Comparison of ENCODE assay signal across 8 cellular contexts in the genomic region with DNA sequence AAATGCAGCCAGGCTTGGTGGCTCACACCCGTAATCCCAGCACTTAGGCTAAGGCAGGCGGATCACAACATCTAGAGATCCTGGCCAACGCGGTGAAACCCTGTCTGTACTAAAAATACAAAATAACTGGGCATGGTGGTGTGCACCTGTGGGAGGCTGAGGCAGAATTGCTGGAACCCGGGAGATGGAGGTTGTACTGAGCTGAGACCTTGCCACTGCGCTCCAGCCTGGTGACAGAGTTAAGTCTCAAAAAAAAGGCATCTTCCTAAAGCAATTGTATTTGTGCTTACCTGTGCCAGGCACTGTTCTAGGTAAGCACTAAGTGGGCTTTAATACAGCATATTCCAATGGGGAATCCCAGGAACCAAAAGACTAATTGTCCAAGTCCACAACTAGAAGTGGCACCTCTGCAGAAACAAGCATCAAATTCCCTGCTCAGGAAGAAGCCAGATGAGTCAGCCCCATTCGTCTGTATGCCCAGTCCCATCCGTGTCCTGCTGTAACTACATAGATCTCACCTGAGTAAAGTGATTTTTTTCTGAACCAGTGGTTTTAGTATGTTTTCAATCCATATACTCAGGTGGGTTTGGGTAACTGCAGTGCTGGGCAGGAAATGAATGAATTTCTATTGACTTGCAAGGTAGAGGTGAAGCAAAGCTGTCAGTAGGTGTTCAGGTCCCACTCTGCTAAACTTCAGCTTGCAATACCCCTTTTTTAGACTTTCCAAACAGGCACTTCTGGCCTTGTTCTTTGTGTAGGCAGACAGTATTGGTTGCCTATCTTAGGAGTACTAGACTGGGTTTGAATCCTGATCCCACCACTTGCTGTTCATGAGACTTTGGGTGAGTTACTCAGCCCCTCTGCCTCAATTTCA. TPM values are rescaled to one million over a fixed set of nuclear protein-coding genes. Genes with fewer than 3 reads are reported as not detected.
DNase-seq lines count a peak whose midpoint lies in the region; ATAC-seq, FAIRE-seq and TF ChIP-seq lines count a peak whose summit lies in the region.

No MANE protein-coding gene starts in this region.

- no peaks in the 10 kb centered on the region for H3K9me3 ChIP-seq in OCI-LY7 (ENCODE audit: low read length)
- no peaks in the 10 kb centered on the region; the same call in 2 of the 3 replicates for H3K9me3 ChIP-seq in GM12878 (replicated peaks; ENCODE audit: control insufficient read depth, insufficient read depth, low read length)

- in situ Hi-C loops in GM12878 (cut with MboI): no loop called here

- peak overlapping the region; percentile 94 to 97 for H3K27ac Mint-ChIP-seq in natural killer cell treated with Interleukin-12 subunit alpha and Interleukin-12 subunit beta and Interleukin-15 and Interleukin-18, amount 100 ng/mL, for 72 hours

- ATAC-seq in GM12878: peak; percentile 11
- peak in 1 of 2 donors; percentile 0 for ATAC-seq in natural killer cell treated with Interleukin-12 subunit alpha and Interleukin-12 subunit beta and Interleukin-15 and Interleukin-18, amount 100 ng/mL, for 72 hours
- ATAC-seq in HG02759 (IDR thresholded peaks at IDR 0.05; ENCODE audit: unreplicated experiment): no peak
- ATAC-seq in left ventricle myocardium superior: no peak

- H3K27me3 Mint-ChIP-seq in natural killer cell treated with Interleukin-12 subunit alpha and Interleukin-12 subunit beta and Interleukin-15 and Interleukin-18, amount 100 ng/mL, for 72 hours: no peaks in the 10 kb centered on the region

- peaks cover 49 to 55% of the 10 kb centered on the region in 2 donors for H3K4me1 Mint-ChIP-seq in natural killer cell treated with Interleukin-12 subunit alpha and Interleukin-12 subunit beta and Interleukin-15 and Interleukin-18, amount 100 ng/mL, for 72 hours (ENCODE audit: low read depth in 2 of 2)

- H2AFZ ChIP-seq in OCI-LY7 (ENCODE audit: low read length) (no peak overlapping the region), GM12878 (ENCODE audit: control insufficient read depth, low read depth, low read length) (no peak overlapping the region)

- peaks cover 36% of the 10 kb centered on the region for H3K4me1 ChIP-seq in OCI-LY7 (ENCODE audit: insufficient read depth, low read length, poor library complexity, severe bottlenecking)
- H3K4me1 ChIP-seq in GM12878 (ENCODE audit: control insufficient read depth, insufficient read depth, low read length): peaks cover 10% of the 10 kb centered on the region

- H3K27ac ChIP-seq in OCI-LY7 (ENCODE audit: low read depth, low read length, poor library complexity, severe bottlenecking): peak overlapping the region; percentile 94
- H3K27ac ChIP-seq in GM12878 (ENCODE audit: control insufficient read depth, insufficient read depth): peak overlapping the region; percentile 94

- no peaks in the 10 kb centered on the region for H3K9me3 Mint-ChIP-seq in natural killer cell treated with Interleukin-12 subunit alpha and Interleukin-12 subunit beta and Interleukin-15 and Interleukin-18, amount 100 ng/mL, for 72 hours

- peak overlapping the region; percentile 93 for H3K4me3 Mint-ChIP-seq in natural killer cell treated with Interleukin-12 subunit alpha and Interleukin-12 subunit beta and Interleukin-15 and Interleukin-18, amount 100 ng/mL, for 72 hours

- intact Hi-C loops in OCI-LY7 (cut with micrococcal nuclease; ENCODE audit: unreplicated experiment) (loop anchor here (5.0 kb wide), 1 partner anchor 672 kb away; the partner anchor contains the start of gene SRSF4), GM12878 (cut with micrococcal nuclease; ENCODE audit: unreplicated experiment) (loop anchor here (5.0 kb wide), 1 partner anchor 227 kb away; the partner anchor contains the start of gene YTHDF2), left ventricle myocardium superior (cut with micrococcal nuclease) (no loop called here)

- H3K4me3 ChIP-seq in OCI-LY7 (ENCODE audit: low read depth, low read length, poor library complexity, severe bottlenecking) (peak overlapping the region; percentile 85), GM12878 (peak overlapping the region; percentile 84)

- POLR2A ChIA-PET in OCI-LY7 (lab: Charles Lee) (interaction anchor here (0.9 kb wide), 1 partner anchor 71 kb away, joined by 3 read pairs; no protein-coding TSS in a partner anchor), GM12878 (lab: Charles Lee) (interaction anchor here (0.5 to 8.7 kb wide), 7 partner anchors 16 to 264 kb away, joined by 3 to 81 read pairs (median 4); no protein-coding TSS in a partner anchor)

- SMC1A ChIA-PET in GM12878 (lab: Charles Lee; ENCODE audit: uncharacterized antibody, unreplicated experiment): interaction anchor here (0.6 to 4.0 kb wide), 6 partner anchors 70 to 246 kb away, joined by 3 to 28 read pairs (median 4); no protein-coding TSS in a partner anchor

- DNase-seq in OCI-LY7 (ENCODE audit: low spot score) (peak; percentile 49), GM12878 (ENCODE audit: low read depth, low spot score) (no peak), dedifferentiated amniotic fluid mesenchymal stem cell (ENCODE audit: extremely low spot score) (no peak), NCI-H2029 treated with DMSO at 0.1 percent for 48 hours (lab: John Stamatoyannopoulos, UW) (no peak), left ventricle myocardium superior (no peak)
- DNase-seq in natural killer cell treated with Interleukin-12 subunit alpha and Interleukin-12 subunit beta and Interleukin-15 and Interleukin-18, amount 100 ng/mL, for 72 hours (ENCODE audit: low spot score): no peak

- TF ChIP-seq POLR2A in GM15510 (IDR thresholded peaks at IDR 0.05; ENCODE audit: borderline replicate concordance, extremely low read depth, insufficient read length): peak; percentile 74
- peak; percentile 67 for TF ChIP-seq POLR2A in GM12878 (IDR thresholded peaks at IDR 0.05; ENCODE audit: low read depth, low read length)

- H4K20me1 ChIP-seq in OCI-LY7 (ENCODE audit: insufficient read depth, low read length) (peaks cover 5% of the 10 kb centered on the region; the same call in 1 of the 2 replicates), GM12878 (ENCODE audit: control insufficient read depth, insufficient read depth) (peaks cover 5% of the 10 kb centered on the region)

- WGBS in GM12878 (ENCODE audit: insufficient coverage, insufficient replicate concordance, low lambda C conversion rate, missing lambda C conversion rate): 21% methylated on average over 8 of the region's 8 CpGs

- TF ChIP-seq CTCF in OCI-LY7 (conservative IDR thresholded peaks at IDR 0.05; ENCODE audit: low read length) (no peak), GM12878 (IDR thresholded peaks at IDR 0.05 in 2 of 3, conservative IDR thresholded peaks at IDR 0.05 in 1 of 3; ENCODE audit: control insufficient read depth in 2 of 3, extremely low read depth in 1 of 3, insufficient read depth in 1 of 3, low read depth in 3 of 3, low read length in 3 of 3) (no peak)

- H3K4me2 ChIP-seq in OCI-LY7 (ENCODE audit: low read length): peak overlapping the region; percentile 85
- peak overlapping the region; percentile 94 for H3K4me2 ChIP-seq in GM12878 (ENCODE audit: control insufficient read depth, insufficient read depth)

- peak overlapping the region; percentile 100 for H3K9ac ChIP-seq in GM12878 (ENCODE audit: control insufficient read depth, insufficient read depth, low read length)

- FAIRE-seq in GM12878 (lab: Jason Lieb, UNC): no peak

- H3K27me3 ChIP-seq in GM12878 (replicated peaks in 1 of 2; ENCODE audit: control insufficient read depth in 2 of 2, insufficient read depth in 2 of 2, low read length in 1 of 2): no peaks in the 10 kb centered on the region

- H3K36me3 ChIP-seq in OCI-LY7 (ENCODE audit: insufficient read depth, low read length): peaks cover 90% of the 10 kb centered on the region
- peaks cover 19 to 33% of the 10 kb centered on the region in 2 experiments for H3K36me3 ChIP-seq in GM12878 (ENCODE audit: control insufficient read depth in 2 of 2, insufficient read depth in 2 of 2, low read length in 1 of 2)

- BruUV-seq in OCI-LY7 (replicated peaks; lab: Mats Ljungman, UMichigan) (no TSS peak), GM12878 (replicated peaks; lab: Mats Ljungman, UMichigan) (no TSS peak)

- H3K79me2 ChIP-seq in OCI-LY7 (ENCODE audit: insufficient read depth, low read depth, low read length): peaks cover 49% of the 10 kb centered on the region
- H3K79me2 ChIP-seq in GM12878 (ENCODE audit: control insufficient read depth, insufficient read depth, low read length): peaks cover 53% of the 10 kb centered on the region

- H3K36me3 Mint-ChIP-seq in natural killer cell treated with Interleukin-12 subunit alpha and Interleukin-12 subunit beta and Interleukin-15 and Interleukin-18, amount 100 ng/mL, for 72 hours: peaks cover 47% of the 10 kb centered on the region

- no peaks in the 10 kb centered on the region for H3K9me2 ChIP-seq in OCI-LY7 (ENCODE audit: insufficient read depth, low read length)

- CTCF ChIA-PET in OCI-LY7 (lab: Charles Lee; ENCODE audit: unreplicated experiment) (no interaction called here), GM12878 (lab: Yijun Ruan, JAX) (interaction anchor here (0.6 to 8.9 kb wide), 9 partner anchors 10 to 262 kb away, joined by 3 to 58 read pairs (median 5); no protein-coding TSS in a partner anchor)

- no peak for TF ChIP-seq RAD21 in GM12878 (IDR thresholded peaks at IDR 0.05; ENCODE audit: insufficient read depth, low read depth, low read length)

- RAD21 ChIA-PET in GM12878 (lab: Charles Lee; ENCODE audit: unreplicated experiment): interaction anchor here (1.4 to 2.8 kb wide), 6 partner anchors 14 to 262 kb away, joined by 3 to 8 read pairs (median 6); partner anchors contain the start of gene GMEB1

- TF ChIP-seq EP300 in GM12878 (IDR thresholded peaks at IDR 0.05; ENCODE audit: borderline replicate concordance in 1 of 2, control insufficient read depth in 1 of 2, low read depth in 2 of 2, low read length in 2 of 2): no peak

RNA-seq across cellular contexts. Expression of gene RCC1, which starts 4.7 kb away (rescaled TPM):
- total RNA-seq in OCI-LY7 (2014; rRNA removed; shearing (Covaris generic)): 87.6 and 101 TPM in 2 replicates
- 95.3 and 108 TPM in 2 replicates for total RNA-seq in OCI-LY7 (2022)
- 32.4 and 36.3 TPM in 2 replicates for total RNA-seq in GM12878 (2013; cell fraction: nucleolus; rRNA removed)
- 69.0 and 78.6 TPM in 2 replicates for total RNA-seq in GM12878 (2014; rRNA removed)
- 66.3 and 71.8 TPM in 2 replicates for total RNA-seq in GM12878 (2014; rRNA removed; fragmentation: Illumina TruSeq; extraction: Trizol)
- total RNA-seq in GM12878 (2021): 79.4 and 86.2 TPM in 2 replicates
- 28.7 TPM for polyA plus RNA-seq in GM12878 (2011; ENCODE audit: low read depth)
- 45.4 and 64.5 TPM in 2 replicates for polyA plus RNA-seq in GM12878 (2011; rRNA removed)
- polyA plus RNA-seq in GM12878 (2011; cell fraction: cytosol; rRNA removed): 76.0 and 79.8 TPM in 2 replicates
- polyA plus RNA-seq in GM12878 (2011; cell fraction: nucleus; rRNA removed): 62.4 and 81.8 TPM in 2 replicates
- polyA plus RNA-seq in GM12878 (2012): 35.2 and 39.0 TPM in 2 replicates
- 69.6 and 99.4 TPM in 2 replicates for polyA plus RNA-seq in GM12878 (2014; fragmentation: Illumina TruSeq; extraction: Trizol)
- 10 to 100 TPM in 1 of 2 experiments, 1 to 10 TPM in 1; 8.3 to 15.2 TPM for polyA plus RNA-seq in GM12878 (2014; fragmentation: Nextera tagmentation; extraction: Ambion mirVana)
- 77.5 and 85.3 TPM in 2 replicates for polyA plus RNA-seq in GM12878 (2014; rRNA removed)
- 10 to 100 TPM; 71.0 to 78.7 TPM for polyA plus RNA-seq in GM12878 (2016; fragmentation: Nextera tagmentation; extraction: Ambion mirVana)
- 80.5 and 117 TPM in 2 replicates for polyA minus RNA-seq in GM12878 (2011; rRNA and poly(A)+ RNA removed)
- polyA minus RNA-seq in GM12878 (2011; cell fraction: cytosol; rRNA and poly(A)+ RNA removed): 16.3 and 25.6 TPM in 2 replicates
- polyA minus RNA-seq in GM12878 (2011; cell fraction: nucleus; rRNA and poly(A)+ RNA removed): 12.7 and 28.6 TPM in 2 replicates
- total RNA-seq in natural killer cell treated with Interleukin-12 subunit alpha and Interleukin-12 subunit beta and Interleukin-15 and Interleukin-18, amount 100 ng/mL, for 72 hours: 100 to 1,000 TPM in 1 of 2 donors, 10 to 100 TPM in 1; 57.1 to 153 TPM
- total RNA-seq in left ventricle myocardium superior: 8.0 TPM

RNA-seq across cellular contexts. Expression of gene TRNAU1AP, which starts 42.3 kb away (rescaled TPM):
- 30.6 and 39.6 TPM in 2 replicates for total RNA-seq in OCI-LY7 (2014; rRNA removed; shearing (Covaris generic))
- total RNA-seq in OCI-LY7 (2022) (41.8 and 47.7 TPM in 2 replicates), GM12878 (2014; rRNA removed) (24.3 and 28.2 TPM in 2 replicates), GM12878 (2014; rRNA removed; fragmentation: Illumina TruSeq; extraction: Trizol) (26.2 and 29.5 TPM in 2 replicates), GM12878 (2021) (30.8 and 35.6 TPM in 2 replicates), left ventricle myocardium superior (14.5 TPM)
- 99.4 and 101 TPM in 2 replicates for total RNA-seq in GM12878 (2013; cell fraction: nucleolus; rRNA removed)
- 16.8 TPM for polyA plus RNA-seq in GM12878 (2011; ENCODE audit: low read depth)
- polyA plus RNA-seq in GM12878 (2011; rRNA removed) (60.7 and 67.0 TPM in 2 replicates), GM12878 (2014; fragmentation: Illumina TruSeq; extraction: Trizol) (28.5 and 34.3 TPM in 2 replicates), GM12878 (2014; fragmentation: Nextera tagmentation; extraction: Ambion mirVana) (10 to 100 TPM; 53.1 to 53.8 TPM), GM12878 (2014; rRNA removed) (25.8 and 34.3 TPM in 2 replicates), GM12878 (2016; fragmentation: Nextera tagmentation; extraction: Ambion mirVana) (10 to 100 TPM; 28.5 to 32.8 TPM)
- polyA plus RNA-seq in GM12878 (2011; cell fraction: cytosol; rRNA removed): 35.3 and 40.9 TPM in 2 replicates
- polyA plus RNA-seq in GM12878 (2011; cell fraction: nucleus; rRNA removed): 49.4 and 62.4 TPM in 2 replicates
- 26.9 and 27.2 TPM in 2 replicates for polyA plus RNA-seq in GM12878 (2012)
- polyA minus RNA-seq in GM12878 (2011; rRNA and poly(A)+ RNA removed): 31.7 and 32.2 TPM in 2 replicates
- 13.1 and 13.7 TPM in 2 replicates for polyA minus RNA-seq in GM12878 (2011; cell fraction: cytosol; rRNA and poly(A)+ RNA removed)
- polyA minus RNA-seq in GM12878 (2011; cell fraction: nucleus; rRNA and poly(A)+ RNA removed): 18.9 and 26.8 TPM in 2 replicates
- total RNA-seq in natural killer cell treated with Interleukin-12 subunit alpha and Interleukin-12 subunit beta and Interleukin-15 and Interleukin-18, amount 100 ng/mL, for 72 hours: 10 to 100 TPM; 43.1 to 44.3 TPM
